ENCODE assay signal across 18 cellular contexts in the genomic region with DNA sequence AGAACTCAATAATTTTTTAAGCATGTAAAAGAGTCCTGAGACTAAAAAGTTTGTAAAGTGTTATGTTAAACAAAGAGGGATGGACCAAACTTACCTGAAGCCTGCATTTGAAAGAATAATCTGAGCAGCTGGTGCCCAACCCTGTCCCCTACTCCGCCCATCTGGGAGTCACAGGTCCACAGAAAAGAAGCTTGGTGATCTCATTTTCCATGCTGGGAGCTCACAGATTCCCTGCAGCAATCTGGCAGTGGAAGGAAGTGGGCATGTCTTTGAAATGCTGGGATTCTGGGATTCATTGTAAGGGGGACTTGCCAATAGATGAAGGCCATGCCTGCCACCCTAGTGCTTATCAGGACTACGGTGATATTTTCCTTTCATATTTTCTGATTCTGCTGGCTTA. TPM values are rescaled to one million over a fixed set of nuclear protein-coding genes. Genes with fewer than 3 reads are reported as not detected.
DNase-seq lines count a peak whose midpoint lies in the region; ATAC-seq and TF ChIP-seq lines count a peak whose summit lies in the region.
"Had no signal": no experiment of that assay in that cellular context is flagged by ENCODE, and none has a peak within 500 bp of the region (broad histone marks: within the 10 kb centered on the region; RNA-seq: fewer than 3 reads in every experiment).

No MANE protein-coding gene starts in this region.

- H3K27me3 Mint-ChIP-seq in chondrocyte (ENCODE audit: low read depth) = no peaks in the 10 kb centered on the region
- H3K27me3 Mint-ChIP-seq: activated naive CD8-positive, alpha-beta T cell; naive B cell had no signal

- H3K4me1 ChIP-seq in HUES6 (ENCODE audit: control insufficient read depth, insufficient read depth, low read length) (peaks cover 60% of the 10 kb centered on the region), testis (peaks cover 12% of the 10 kb centered on the region)

- no peaks in the 10 kb centered on the region for H3K36me3 Mint-ChIP-seq in chondrocyte (ENCODE audit: low read depth)
- H3K36me3 Mint-ChIP-seq: activated naive CD8-positive, alpha-beta T cell; naive B cell; stimulated activated effector memory CD8-positive, alpha-beta T cell treated with anti-CD3 and anti-CD28 coated beads, Interleukin-12 subunit alpha, Interleukin-12 subunit beta, amount 100 ng/mL, for 72 hours had no signal

- H3K9me3 ChIP-seq in HUES6 (ENCODE audit: control insufficient read depth, insufficient read depth, low read depth, low read length) (no peaks in the 10 kb centered on the region), testis (no peaks in the 10 kb centered on the region)
- H3K9me3 ChIP-seq: thyroid gland had no signal

- no peak for TF ChIP-seq CTCF in chondrocyte (IDR thresholded peaks at IDR 0.05)
- TF ChIP-seq CTCF in testis (IDR thresholded peaks at IDR 0.05) = no peak

- H3K4me1 Mint-ChIP-seq in chondrocyte (ENCODE audit: low read depth) = peaks cover 43% of the 10 kb centered on the region
- H3K4me1 Mint-ChIP-seq: naive B cell; stimulated activated effector memory CD8-positive, alpha-beta T cell treated with anti-CD3 and anti-CD28 coated beads, Interleukin-12 subunit alpha, Interleukin-12 subunit beta, amount 100 ng/mL, for 72 hours had no signal

- no peaks in the 10 kb centered on the region for H3K36me3 ChIP-seq in HUES6 (ENCODE audit: control insufficient read depth, insufficient read depth, low read length)
- H3K36me3 ChIP-seq in testis (ENCODE audit: low read depth, missing control alignments) = no peaks in the 10 kb centered on the region
- H3K36me3 ChIP-seq: thyroid gland had no signal

- H3K27ac Mint-ChIP-seq in chondrocyte (ENCODE audit: unreplicated experiment) = peak overlapping the region; percentile 57
- H3K27ac Mint-ChIP-seq: activated CD8-positive, alpha-beta T cell treated with anti-CD3 and anti-CD28 coated beads, Interleukin-2, amount 10 ng/mL, durations not matched to agents 7 days and 5 days; activated naive CD8-positive, alpha-beta T cell; activated T-cell treated with anti-CD3 and anti-CD28 coated beads, Interleukin-2, amount 50 U/mL, for 72 hours; naive B cell; stimulated activated effector memory CD8-positive, alpha-beta T cell treated with anti-CD3 and anti-CD28 coated beads, Interleukin-12 subunit alpha, Interleukin-12 subunit beta, amount 100 ng/mL, for 72 hours had no signal

- 62 to 78% methylated on average over 2 of the region's 2 CpGs for WGBS in testis, 2 donors

- DNase-seq in EH (ENCODE audit: low read depth) (peak; percentile 47), chondrocyte (ENCODE audit: low spot score) (no peak), kidney tubule cell (ENCODE audit: low spot score) (peak; percentile 35), NOMO-1 treated with DMSO at 0.1 percent for 48 hours (lab: John Stamatoyannopoulos, UW; ENCODE audit: unreplicated experiment) (no peak), testis (no peak), iPS-NIHi7 (ENCODE audit: extremely low spot score) (no peak)
- DNase-seq: activated CD8-positive, alpha-beta T cell treated with anti-CD3 and anti-CD28 coated beads, Interleukin-2, amount 10 ng/mL, durations not matched to agents 7 days and 5 days; activated T-cell treated with anti-CD3 and anti-CD28 coated beads, Interleukin-2, amount 50 U/mL, for 72 hours; effector CD8-positive, alpha-beta T cell; naive B cell; NK-92 treated with Interleukin-12 subunit alpha and Interleukin-12 subunit beta, amount 100 ng/mL, for 24 hours; posterior cingulate gyrus; thyroid gland had no signal

- no peaks in the 10 kb centered on the region for H3K9me3 Mint-ChIP-seq in chondrocyte (ENCODE audit: low read depth)

- H3K4me3 Mint-ChIP-seq in chondrocyte (ENCODE audit: unreplicated experiment) = no peak overlapping the region
- H3K4me3 Mint-ChIP-seq: activated CD8-positive, alpha-beta T cell treated with anti-CD3 and anti-CD28 coated beads, Interleukin-2, amount 10 ng/mL, durations not matched to agents 7 days and 5 days; activated naive CD8-positive, alpha-beta T cell; activated T-cell treated with anti-CD3 and anti-CD28 coated beads, Interleukin-2, amount 50 U/mL, for 72 hours; naive B cell; stimulated activated effector memory CD8-positive, alpha-beta T cell treated with anti-CD3 and anti-CD28 coated beads, Interleukin-12 subunit alpha, Interleukin-12 subunit beta, amount 100 ng/mL, for 72 hours had no signal

- no peak for TF ChIP-seq POLR2A in testis (IDR thresholded peaks at IDR 0.05)

- peak overlapping the region; percentile 27 for H3K9ac ChIP-seq in HUES6 (ENCODE audit: low read length)

- H3K27me3 ChIP-seq in HUES6 (ENCODE audit: control insufficient read depth, insufficient read depth, low read length) (no peaks in the 10 kb centered on the region; the same call in 1 of the 2 replicates), testis (no peaks in the 10 kb centered on the region)
- H3K27me3 ChIP-seq: thyroid gland had no signal

- no peak for ATAC-seq in HG03354 (IDR thresholded peaks at IDR 0.05; ENCODE audit: poor library complexity, severe bottlenecking, unreplicated experiment)
- ATAC-seq: activated CD8-positive, alpha-beta T cell treated with anti-CD3 and anti-CD28 coated beads, Interleukin-2, amount 10 ng/mL, durations not matched to agents 7 days and 5 days; activated T-cell treated with anti-CD3 and anti-CD28 coated beads, Interleukin-2, amount 50 U/mL, for 72 hours; stimulated activated effector memory CD8-positive, alpha-beta T cell treated with anti-CD3 and anti-CD28 coated beads, Interleukin-12 subunit alpha, Interleukin-12 subunit beta, amount 100 ng/mL, for 72 hours had no signal

- no peak overlapping the region for H3K27ac ChIP-seq in HUES6 (ENCODE audit: low read depth, low read length)
- no peak overlapping the region for H3K27ac ChIP-seq in testis
- H3K27ac ChIP-seq: HL-60, thyroid gland had no signal

- intact Hi-C loops in testis (cut with DNase I; ENCODE audit: low total_unique reads) = no loop called here

- no peak overlapping the region for H3K4me3 ChIP-seq in HUES6 (ENCODE audit: low read depth, low read length)
- H3K4me3 ChIP-seq in testis = no peak overlapping the region
- H3K4me3 ChIP-seq: thyroid gland had no signal

RNA-seq across cellular contexts. Expression of gene CDH2, which starts 17.9 kb away (rescaled TPM):
- total RNA-seq in chondrocyte (175 to 208 TPM (median 198 TPM) in 3 replicates), testis (100 to 1,000 TPM; 128 to 165 TPM)
- 98.6 TPM for polyA plus RNA-seq in testis (ENCODE audit: insufficient read depth, low read depth, low replicate concordance)

Comparison
In these comparisons a context has a peak if more than half of its experiments do, and no peak if none do; other contexts are left out.
1. DNase-seq: peak in EH (single experiment) and kidney tubule cell (single experiment); none in chondrocyte (single experiment), NOMO-1 treated with DMSO at 0.1 percent for 48 hours (single experiment), testis (single experiment) and iPS-NIHi7 (single experiment).